In genomic region chr10:100350914-100351485, GRCh38 we compare ENCODE assay signal across 15 cellular contexts. TPM values are rescaled to one million over a fixed set of nuclear protein-coding genes. Genes with fewer than 3 reads are reported as not detected.
DNase-seq lines count a peak whose midpoint lies in the region; ATAC-seq and TF ChIP-seq lines count a peak whose summit lies in the region.
"Had no signal": no experiment of that assay in that cellular context is flagged by ENCODE, and none has a peak within 500 bp of the region (broad histone marks: within the 10 kb centered on the region; RNA-seq: fewer than 3 reads in every experiment).

No MANE protein-coding gene starts in this region.

- H3K9me3 Mint-ChIP-seq in mesothelial cell of epicardium (no peaks in the 10 kb centered on the region), immature natural killer cell (no peaks in the 10 kb centered on the region)

- DNase-seq in BE2C (no peak), mesothelial cell of epicardium (ENCODE audit: low spot score in 2 of 2, unreplicated experiment in 2 of 2) (no peak), immature natural killer cell (no peak), UCSD-AML1 (lab: John Stamatoyannopoulos, UW; ENCODE audit: unreplicated experiment) (no peak), NCI-H526 treated with DMSO at 0.1 percent for 48 hours (lab: John Stamatoyannopoulos, UW) (no peak)
- DNase-seq: activated CD4-positive, alpha-beta T cell treated with anti-CD3 and anti-CD28 coated beads, Interleukin-2, amount 50 U/mL, for 4 hours; NCI-H1694 treated with DMSO at 0.1 percent for 48 hours had no signal

- H3K4me1 Mint-ChIP-seq in mesothelial cell of epicardium, result peaks cover 59% of the 10 kb centered on the region
- H3K4me1 Mint-ChIP-seq in immature natural killer cell, result peaks cover 18 to 24% of the 10 kb centered on the region in 2 donors

- H3K9me2 ChIP-seq in Loucy (replicated peaks; ENCODE audit: low read depth, low read length), result no peaks in the 10 kb centered on the region

- peaks cover 87% of the 10 kb centered on the region for H4K20me1 ChIP-seq in Loucy (ENCODE audit: insufficient read depth, low read length, poor library complexity, severe bottlenecking)

- peak overlapping the region; percentile 94 for H3K4me3 Mint-ChIP-seq in mesothelial cell of epicardium
- no peak overlapping the region for H3K4me3 Mint-ChIP-seq in immature natural killer cell

- H3F3A ChIP-seq in Loucy (ENCODE audit: low read depth), result no peaks in the 10 kb centered on the region

- H3K36me3 Mint-ChIP-seq in mesothelial cell of epicardium, result peaks cover 45% of the 10 kb centered on the region
- H3K36me3 Mint-ChIP-seq in immature natural killer cell, result peaks cover 32 to 34% (median 32%) of the 10 kb centered on the region in 3 donors

- peak overlapping the region; percentile 86 for H3K27ac ChIP-seq in cingulate gyrus (ENCODE audit: low read depth, low read length)

- H3K4me2 ChIP-seq in Loucy (ENCODE audit: low read depth, low read length, poor library complexity, severe bottlenecking), result peak overlapping the region; percentile 99

- peak overlapping the region; percentile 99 for H3K9ac ChIP-seq in Loucy (ENCODE audit: low read depth, low read length, poor library complexity, severe bottlenecking)

- H3K27me3 ChIP-seq in BE2C, result no peaks in the 10 kb centered on the region
- peaks cover 7% of the 10 kb centered on the region for H3K27me3 ChIP-seq in Loucy (ENCODE audit: insufficient read depth, low read length, poor library complexity, severe bottlenecking)

- no peak overlapping the region for H2AFZ ChIP-seq in Loucy (ENCODE audit: low read length)

- ATAC-seq in GM18909 (IDR thresholded peaks at IDR 0.05; ENCODE audit: poor library complexity, unreplicated experiment), result no peak

- H3K9me3 ChIP-seq in BE2C (no peaks in the 10 kb centered on the region), Loucy (ENCODE audit: insufficient read depth, low read depth, low read length) (no peaks in the 10 kb centered on the region)
- H3K9me3 ChIP-seq: prostate gland had no signal

- peaks cover 9% of the 10 kb centered on the region for H3K4me1 ChIP-seq in BE2C
- H3K4me1 ChIP-seq in Loucy (ENCODE audit: insufficient read depth, low read length, poor library complexity, severe bottlenecking), result peaks cover 76% of the 10 kb centered on the region
- H3K4me1 ChIP-seq: prostate gland had no signal

- H3K4me3 ChIP-seq in BE2C (ENCODE audit: low read depth, low read length), result peak overlapping the region; percentile 97
- peak overlapping the region; percentile 97 for H3K4me3 ChIP-seq in Loucy (ENCODE audit: low read length, poor library complexity, severe bottlenecking)
- H3K4me3 ChIP-seq: prostate gland had no signal

- peaks cover 95% of the 10 kb centered on the region for H3K79me2 ChIP-seq in Loucy (ENCODE audit: insufficient read depth, low read length)

- H3K27me3 Mint-ChIP-seq in mesothelial cell of epicardium (ENCODE audit: low read depth) (no peaks in the 10 kb centered on the region), immature natural killer cell (ENCODE audit: low read depth in 3 of 3) (peaks cover 0 to 15% (median 2%) of the 10 kb centered on the region in 3 donors)

- H3K27ac Mint-ChIP-seq in mesothelial cell of epicardium (peak overlapping the region; percentile 58), immature natural killer cell (no peak overlapping the region)

- peaks cover 84% of the 10 kb centered on the region for H3K36me3 ChIP-seq in BE2C
- H3K36me3 ChIP-seq in Loucy (ENCODE audit: insufficient read depth, low read length), result peaks cover 84% of the 10 kb centered on the region
- H3K36me3 ChIP-seq: prostate gland had no signal

- no peak for TF ChIP-seq CTCF in BE2C (IDR thresholded peaks at IDR 0.05; ENCODE audit: low read depth, low read length)
- no peak for TF ChIP-seq CTCF in Loucy (conservative IDR thresholded peaks at IDR 0.05; ENCODE audit: low read length)
- TF ChIP-seq CTCF in mesothelial cell of epicardium (IDR thresholded peaks at IDR 0.05; ENCODE audit: unreplicated experiment), result no peak

RNA-seq across cellular contexts. Expression of gene SCD, which starts 4.0 kb away (rescaled TPM):
- polyA plus RNA-seq in BE2C (2012; ENCODE audit: insufficient read depth, insufficient read length, low read depth), result 240 TPM
- total RNA-seq in mesothelial cell of epicardium, result 157 to 162 TPM (median 159 TPM) in 3 replicates
- 1 to 10 TPM; 3.8 to 5.5 (median 4.5) TPM for polyA plus RNA-seq in immature natural killer cell

RNA-seq across cellular contexts. Expression of gene PKD2L1, which starts 21.0 kb away (rescaled TPM):
- polyA plus RNA-seq in BE2C (2012; ENCODE audit: insufficient read depth, insufficient read length, low read depth), result not detected
- 0.09 TPM in 1 of 3 replicates, not detected in the others for total RNA-seq in mesothelial cell of epicardium
- not detected for polyA plus RNA-seq in immature natural killer cell
- total RNA-seq: cerebellum, H4, kidney epithelial cell, RPMI7951 had no signal
